ENCODE assay signal across 33 cellular contexts in genomic region chr6:13604546-13605416, GRCh38.
"Had no signal": no experiment of that assay in that cellular context is flagged by ENCODE, and none has a peak within 500 bp of the region (broad histone marks: within the 10 kb centered on the region; RNA-seq: fewer than 3 reads in every experiment).

No MANE protein-coding gene starts in this region.

- H3K9me3 ChIP-seq: prostate gland, suprapubic skin, tibial artery, upper lobe of right lung had no signal

- H3K27ac ChIP-seq: brain microvascular endothelial cell, coronary artery, prostate gland, suprapubic skin, tibial artery, upper lobe of right lung, WERI-Rb-1 had no signal

- H3K27me3 ChIP-seq: brain microvascular endothelial cell, dorsolateral prefrontal cortex, suprapubic skin, tibial artery, upper lobe of right lung had no signal

- H3K4me1 ChIP-seq: prostate gland, suprapubic skin, tibial artery, upper lobe of right lung had no signal

- H3K4me3 Mint-ChIP-seq: activated CD8-positive, alpha-beta memory T cell treated with anti-CD3 and anti-CD28 coated beads, Interleukin-2, amount 10 ng/mL, durations not matched to agents 7 days and 5 days; activated CD8-positive, alpha-beta T cell treated with anti-CD3 and anti-CD28 coated beads, Interleukin-2, amount 10 ng/mL, durations not matched to agents 7 days and 5 days; activated naive CD8-positive, alpha-beta T cell; immature natural killer cell; nephron; stimulated activated memory B cell treated with anti-CD40 and anti-IgM and Interleukin-4, amounts not matched to agents 10 μg/mL and 1 μg/mL and 100 μg/mL, for 72 hours; T-helper 2 cell treated with Interferon-gamma antibody and Interleukin-4, amounts not matched to agents 5 μg/mL and 100 μg/mL, for 36 hours had no signal

- H3K27me3 Mint-ChIP-seq: activated CD8-positive, alpha-beta memory T cell treated with anti-CD3 and anti-CD28 coated beads, Interleukin-2, amount 10 ng/mL, durations not matched to agents 7 days and 5 days; activated naive CD8-positive, alpha-beta T cell; stimulated activated memory B cell treated with anti-CD40 and anti-IgM and Interleukin-4, amounts not matched to agents 10 μg/mL and 1 μg/mL and 100 μg/mL, for 72 hours had no signal

- H3K4me2 ChIP-seq: smooth muscle cell had no signal

- H3K36me3 ChIP-seq: brain microvascular endothelial cell, prostate gland had no signal

- ATAC-seq: activated CD8-positive, alpha-beta memory T cell treated with anti-CD3 and anti-CD28 coated beads, Interleukin-2, amount 10 ng/mL, durations not matched to agents 7 days and 5 days; activated CD8-positive, alpha-beta T cell treated with anti-CD3 and anti-CD28 coated beads, Interleukin-2, amount 10 ng/mL, durations not matched to agents 7 days and 5 days; left colon; stimulated activated memory B cell treated with anti-CD40 and anti-IgM and Interleukin-4, amounts not matched to agents 10 μg/mL and 1 μg/mL and 100 μg/mL, for 72 hours; upper lobe of right lung had no signal

- H3K27ac Mint-ChIP-seq: activated CD8-positive, alpha-beta memory T cell treated with anti-CD3 and anti-CD28 coated beads, Interleukin-2, amount 10 ng/mL, durations not matched to agents 7 days and 5 days; activated naive CD8-positive, alpha-beta T cell; activated T-helper 2 cell treated with anti-CD3 and anti-CD28 coated beads, Interferon-gamma antibody, Interleukin-2, Interleukin-4, amounts not matched to agents 10 μg/mL and 5 μg/mL and 100 μg/mL, durations not matched to agents 14 hours and 24 hours and 36 hours; nephron; stimulated activated memory B cell treated with anti-CD40 and anti-IgM and Interleukin-4, amounts not matched to agents 10 μg/mL and 1 μg/mL and 100 μg/mL, for 72 hours had no signal

- DNase-seq: activated CD4-positive, alpha-beta T cell treated with anti-CD3 and anti-CD28 coated beads, Interleukin-2, amount 50 U/mL, for 1 hour; activated CD4-positive, CD25-positive, alpha-beta regulatory T cell treated with anti-CD3 and anti-CD28 coated beads, Interleukin-2, amount 50 U/mL, for 72 hours; activated CD8-positive, alpha-beta memory T cell treated with anti-CD3 and anti-CD28 coated beads, Interleukin-2, amount 10 ng/mL, durations not matched to agents 7 days and 5 days; activated CD8-positive, alpha-beta T cell treated with anti-CD3 and anti-CD28 coated beads, Interleukin-2, amount 10 ng/mL, durations not matched to agents 7 days and 5 days; activated T-cell treated with anti-CD3 and anti-CD28 coated beads, Interleukin-2, amount 50 U/mL, for 48 hours; aorta; brain microvascular endothelial cell; dorsolateral prefrontal cortex; effector memory CD4-positive, alpha-beta T cell; head of caudate nucleus; hypothalamus; immature natural killer cell; kidney; left colon; mammary epithelial cell; retina; stimulated activated CD4-positive, alpha-beta T cell treated with anti-CD3 and anti-CD28 coated beads, Interleukin-1b, Interleukin-23, amount 100 ng/mL, for 48 hours; stimulated activated CD4-positive, alpha-beta T cell treated with anti-CD3 and anti-CD28 coated beads, Interleukin-4, amount 100 ng/mL, for 4 hours; stimulated activated CD8-positive, alpha-beta memory T cell treated with anti-CD3 and anti-CD28 coated beads, Interleukin-4, amount 100 ng/mL, for 48 hours; T-helper 1 cell; tibial artery; upper lobe of right lung; WERI-Rb-1 had no signal

- H3K4me1 Mint-ChIP-seq: nephron; stimulated activated memory B cell treated with anti-CD40 and anti-IgM and Interleukin-4, amounts not matched to agents 10 μg/mL and 1 μg/mL and 100 μg/mL, for 72 hours had no signal

- H3K9me3 Mint-ChIP-seq: activated T-helper 2 cell treated with anti-CD3 and anti-CD28 coated beads, Interferon-gamma antibody, Interleukin-2, Interleukin-4, amounts not matched to agents 10 μg/mL and 5 μg/mL and 100 μg/mL, durations not matched to agents 14 hours and 24 hours and 36 hours; immature natural killer cell; nephron; stimulated activated memory B cell treated with anti-CD40 and anti-IgM and Interleukin-4, amounts not matched to agents 10 μg/mL and 1 μg/mL and 100 μg/mL, for 72 hours; T-helper 2 cell treated with Interferon-gamma antibody and Interleukin-4, amounts not matched to agents 5 μg/mL and 100 μg/mL, for 36 hours had no signal

- FAIRE-seq: kidney, TTC549 had no signal

- H3K4me3 ChIP-seq: coronary artery, dorsolateral prefrontal cortex, prostate gland, smooth muscle cell, suprapubic skin, tibial artery, upper lobe of right lung had no signal
